9 cellular contexts compared by ENCODE assay signal in the genomic region with DNA sequence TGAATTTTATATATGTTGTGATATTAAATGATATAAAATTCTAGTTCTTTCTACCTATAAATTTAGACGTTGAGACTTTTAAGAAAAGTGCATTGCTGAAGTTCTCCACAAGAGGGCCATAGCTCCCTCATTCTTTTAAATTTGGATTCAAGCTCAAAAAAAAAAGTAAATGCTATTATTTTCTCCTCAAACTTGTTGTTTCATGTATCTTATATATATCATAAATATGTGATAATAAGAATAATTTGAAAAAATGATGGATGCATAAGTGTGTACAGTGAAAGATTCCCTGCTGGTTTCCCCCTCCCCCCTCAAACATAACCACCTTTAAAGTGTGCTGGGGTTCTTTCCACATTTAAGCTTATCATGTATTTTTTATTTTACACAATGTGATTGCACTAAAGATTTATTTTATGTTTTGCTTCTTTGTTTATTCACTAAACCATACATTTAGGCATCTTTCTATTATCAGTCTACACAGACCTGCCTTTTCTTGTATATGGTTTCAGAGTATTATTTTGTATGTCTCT.
A peak's percentile ranks its signal among the peaks of the same experiment; 100 is the strongest.
DNase-seq lines count a peak whose midpoint lies in the region; ATAC-seq and TF ChIP-seq lines count a peak whose summit lies in the region.
"Had no signal": no experiment of that assay in that cellular context is flagged by ENCODE, and none has a peak within 500 bp of the region (broad histone marks: within the 10 kb centered on the region; RNA-seq: fewer than 3 reads in every experiment).

No MANE protein-coding gene starts in this region.

- H3K9me2 ChIP-seq in PC-3 (replicated peaks; ENCODE audit: low read length) = no peaks in the 10 kb centered on the region

- H3K79me2 ChIP-seq in PC-3 (ENCODE audit: low read length) = no peaks in the 10 kb centered on the region

- H4K20me1 ChIP-seq in PC-3 (ENCODE audit: low read length) = no peaks in the 10 kb centered on the region

- TF ChIP-seq CTCF in AG09319 (IDR thresholded peaks at IDR 0.05; ENCODE audit: low read depth, low read length) = peak; percentile 82
- peak; percentile 40; the same call in 1 of the 2 replicates for TF ChIP-seq CTCF in GM12874 (IDR thresholded peaks at IDR 0.05; ENCODE audit: insufficient read depth, low read depth, low read length)
- peak; percentile 82 for TF ChIP-seq CTCF in PC-3 (conservative IDR thresholded peaks at IDR 0.05; ENCODE audit: low read depth, low read length)
- TF ChIP-seq CTCF in suprapubic skin (IDR thresholded peaks at IDR 0.05) = peak; percentile 14 to 59

- H3K36me3 ChIP-seq in PC-3 (ENCODE audit: low read depth, low read length) = no peaks in the 10 kb centered on the region
- H3K36me3 ChIP-seq in suprapubic skin = no peaks in the 10 kb centered on the region

- no peaks in the 10 kb centered on the region for H3K27me3 Mint-ChIP-seq in T-helper 2 cell treated with Interferon-gamma antibody and Interleukin-4, amounts not matched to agents 5 μg/mL and 100 μg/mL, for 36 hours (ENCODE audit: low read depth)
- H3K27me3 Mint-ChIP-seq: IgD-negative memory B cell had no signal

- no peaks in the 10 kb centered on the region for H3K36me3 Mint-ChIP-seq in T-helper 2 cell treated with Interferon-gamma antibody and Interleukin-4, amounts not matched to agents 5 μg/mL and 100 μg/mL, for 36 hours (ENCODE audit: low read depth)
- H3K36me3 Mint-ChIP-seq: IgD-negative memory B cell had no signal

- no peak overlapping the region for H3K27ac Mint-ChIP-seq in T-helper 2 cell treated with Interferon-gamma antibody and Interleukin-4, amounts not matched to agents 5 μg/mL and 100 μg/mL, for 36 hours
- H3K27ac Mint-ChIP-seq: IgD-negative memory B cell had no signal

- no peak overlapping the region for H3K4me3 Mint-ChIP-seq in T-helper 2 cell treated with Interferon-gamma antibody and Interleukin-4, amounts not matched to agents 5 μg/mL and 100 μg/mL, for 36 hours
- H3K4me3 Mint-ChIP-seq: IgD-negative memory B cell had no signal

- TF ChIP-seq EP300 in suprapubic skin (IDR thresholded peaks at IDR 0.05) = no peak

- H3K27ac ChIP-seq in PC-3 (ENCODE audit: low read length) (no peak overlapping the region), suprapubic skin (no peak overlapping the region)

- H3K4me3 ChIP-seq in PC-3 (ENCODE audit: low read length) (no peak overlapping the region), suprapubic skin (no peak overlapping the region)

- H3K9me3 Mint-ChIP-seq in T-helper 2 cell treated with Interferon-gamma antibody and Interleukin-4, amounts not matched to agents 5 μg/mL and 100 μg/mL, for 36 hours = no peaks in the 10 kb centered on the region
- H3K9me3 Mint-ChIP-seq: IgD-negative memory B cell had no signal

- H3K4me1 Mint-ChIP-seq in T-helper 2 cell treated with Interferon-gamma antibody and Interleukin-4, amounts not matched to agents 5 μg/mL and 100 μg/mL, for 36 hours (ENCODE audit: low read depth) = no peaks in the 10 kb centered on the region
- H3K4me1 Mint-ChIP-seq: IgD-negative memory B cell had no signal

- BruUV-seq in PC-3 (replicated peaks; lab: Mats Ljungman, UMichigan) = no TSS peak

- H3K4me1 ChIP-seq in PC-3 (ENCODE audit: insufficient read depth, low read length) (peaks cover 7% of the 10 kb centered on the region), suprapubic skin (no peaks in the 10 kb centered on the region)

- H3K9me3 ChIP-seq in PC-3 (ENCODE audit: low read length) (no peaks in the 10 kb centered on the region), suprapubic skin (no peaks in the 10 kb centered on the region)

- no peak overlapping the region for H3K9ac ChIP-seq in PC-3 (ENCODE audit: low read length)

- H3K27me3 ChIP-seq in PC-3 (ENCODE audit: low read length) (no peaks in the 10 kb centered on the region), suprapubic skin (no peaks in the 10 kb centered on the region)

- TF ChIP-seq POLR2A in suprapubic skin (IDR thresholded peaks at IDR 0.05) = no peak

- intact Hi-C loops in PC-3 (cut with micrococcal nuclease) = loop anchor here (1.0 to 10.0 kb wide), 6 partner anchors 19 to 802 kb away; no protein-coding TSS in a partner anchor

- DNase-seq in AG09319 (ENCODE audit: extremely low read depth, low read depth) (peak; percentile 8), PC-3 (peak; percentile 80), fibroblast of peridontal ligament (ENCODE audit: extremely low read depth) (peak; percentile 71), suprapubic skin (ENCODE audit: low spot score in 2 of 2) (no peak)
- DNase-seq in T-helper 2 cell treated with Interferon-gamma antibody and Interleukin-4, amounts not matched to agents 5 μg/mL and 100 μg/mL, for 36 hours (ENCODE audit: low spot score) = no peak
- no peak for DNase-seq in activated naive CD4-positive, alpha-beta T cell treated with anti-CD3 and anti-CD28 coated beads, Interleukin-2, amount 50 U/mL, for 16 hours

- H2AFZ ChIP-seq in PC-3 (ENCODE audit: low read length) = no peak overlapping the region

- no peaks in the 10 kb centered on the region for H3F3A ChIP-seq in PC-3 (ENCODE audit: low read length, unreplicated experiment)

- ATAC-seq in PC-3 (no peak), GM19324 (IDR thresholded peaks at IDR 0.05; ENCODE audit: low FRiP score, unreplicated experiment) (no peak)

- POLR2A ChIA-PET in PC-3 (lab: Charles Lee; ENCODE audit: unreplicated experiment) = interaction anchor here (0.6 to 0.7 kb wide), 5 partner anchors 13 to 804 kb away, joined by 4 to 22 read pairs (median 7); no protein-coding TSS in a partner anchor

- CTCF ChIA-PET in PC-3 (lab: Charles Lee) = interaction anchor here (0.6 to 1.5 kb wide), 12 partner anchors 13 to 1186 kb away, joined by 3 to 13 read pairs (median 6); no protein-coding TSS in a partner anchor

- WGBS in suprapubic skin = 0% methylated on average over 1 of the region's 1 CpG

- H3K4me2 ChIP-seq in PC-3 (ENCODE audit: low read length) = no peak overlapping the region

Comparison
In these comparisons a context has a peak if more than half of its experiments do, and no peak if none do; other contexts are left out.
1. DNase-seq: peak in AG09319 (single experiment), PC-3 (single experiment) and fibroblast of peridontal ligament (single experiment); none in suprapubic skin (0 of 2), T-helper 2 cell treated with Interferon-gamma antibody and Interleukin-4, amounts not matched to agents 5 μg/mL and 100 μg/mL, for 36 hours (single experiment) and activated naive CD4-positive, alpha-beta T cell treated with anti-CD3 and anti-CD28 coated beads, Interleukin-2, amount 50 U/mL, for 16 hours (single experiment).
2. Peak in every context shown above with its lines, with median percentiles within 50 percentile points of each other: CTCF ChIP-seq.